14 cellular contexts compared by ENCODE assay signal in the genomic region with DNA sequence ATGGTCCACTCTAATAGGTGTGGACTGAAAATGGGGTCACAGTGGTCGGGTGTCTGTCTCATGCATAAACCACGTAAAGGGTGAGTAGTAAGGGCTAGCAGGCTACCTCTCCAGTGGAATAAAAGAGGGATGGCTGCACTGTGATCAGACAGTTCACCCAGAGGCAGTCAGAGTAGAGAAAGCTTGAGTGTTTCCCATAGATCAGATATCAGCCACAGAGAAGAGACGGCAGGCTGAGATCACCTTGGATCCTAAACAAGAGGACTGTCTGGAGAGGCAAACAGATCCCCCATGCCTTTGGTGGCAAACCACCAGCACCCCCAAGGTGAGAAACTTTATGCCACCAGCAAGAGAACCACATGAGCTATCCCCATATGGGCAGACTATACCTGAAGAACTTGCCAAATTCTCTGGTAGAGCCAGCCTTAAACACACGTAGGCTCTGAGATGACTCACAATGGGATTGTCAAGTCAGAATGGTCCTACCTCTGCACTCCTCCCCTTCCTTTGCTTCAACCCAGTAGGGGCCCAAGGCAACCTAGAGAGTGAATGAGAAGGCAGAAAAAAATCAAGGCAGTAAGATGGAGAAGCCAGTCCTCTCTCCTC.
A peak's percentile ranks its signal among the peaks of the same experiment; 100 is the strongest.
DNase-seq lines count a peak whose midpoint lies in the region; ATAC-seq, FAIRE-seq and TF ChIP-seq lines count a peak whose summit lies in the region.
"Had no signal": no experiment of that assay in that cellular context is flagged by ENCODE, and none has a peak within 500 bp of the region (broad histone marks: within the 10 kb centered on the region; RNA-seq: fewer than 3 reads in every experiment).

No MANE protein-coding gene starts in this region.

- no peaks in the 10 kb centered on the region for H3K27me3 Mint-ChIP-seq in activated T-helper 17 cell treated with anti-CD3 and anti-CD28 coated beads, Interleukin-2, amount 50 U/mL, for 72 hours

- peak overlapping the region; percentile 57 for H3K4me3 Mint-ChIP-seq in activated T-helper 17 cell treated with anti-CD3 and anti-CD28 coated beads, Interleukin-2, amount 50 U/mL, for 72 hours
- H3K4me3 Mint-ChIP-seq: brain had no signal

- ATAC-seq in activated T-helper 17 cell treated with anti-CD3 and anti-CD28 coated beads, Interleukin-2, amount 50 U/mL, for 72 hours (replicated peaks), result peak; percentile 98
- ATAC-seq: heart left ventricle, Panc1 had no signal

- intact Hi-C loops in dorsolateral prefrontal cortex (cut with DNase I), result no loop called here

- no peak overlapping the region for H3K4me3 ChIP-seq in dorsolateral prefrontal cortex
- H3K4me3 ChIP-seq: heart left ventricle had no signal

- H3K36me3 Mint-ChIP-seq in activated T-helper 17 cell treated with anti-CD3 and anti-CD28 coated beads, Interleukin-2, amount 50 U/mL, for 72 hours (ENCODE audit: low read depth), result no peaks in the 10 kb centered on the region
- H3K36me3 Mint-ChIP-seq: brain had no signal

- peak overlapping the region; percentile 63 for H3K27ac Mint-ChIP-seq in activated T-helper 17 cell treated with anti-CD3 and anti-CD28 coated beads, Interleukin-2, amount 50 U/mL, for 72 hours
- H3K27ac Mint-ChIP-seq: brain had no signal

- H3K4me1 Mint-ChIP-seq in activated T-helper 17 cell treated with anti-CD3 and anti-CD28 coated beads, Interleukin-2, amount 50 U/mL, for 72 hours, result peaks cover 54% of the 10 kb centered on the region

- peak; percentile 46 for FAIRE-seq in urothelium cell line (lab: Jason Lieb, UNC)
- FAIRE-seq: endothelial cell of umbilical vein, GM12892 had no signal

- H3K9me3 Mint-ChIP-seq in activated T-helper 17 cell treated with anti-CD3 and anti-CD28 coated beads, Interleukin-2, amount 50 U/mL, for 72 hours, result peaks cover 5% of the 10 kb centered on the region

- peak; percentile 46 for DNase-seq in stimulated activated CD4-positive, alpha-beta T cell treated with anti-CD3 and anti-CD28 coated beads, Interleukin-15, amount 100 ng/mL, for 24 hours
- no peak for DNase-seq in stimulated activated CD4-positive, alpha-beta T cell treated with anti-CD3 and anti-CD28 coated beads, Interleukin-12 subunit alpha, Interleukin-12 subunit beta, amount 100 ng/mL, for 4 hours
- DNase-seq in islet precursor cell (peak; percentile 67), urothelium cell line (ENCODE audit: low spot score) (no peak), iPS-NIHi11 (ENCODE audit: low spot score) (no peak), GM19240 (ENCODE audit: insufficient read length, low spot score) (no peak), dorsolateral prefrontal cortex (no peak)
- DNase-seq: DND-41, heart left ventricle had no signal

- TF ChIP-seq CTCF in dorsolateral prefrontal cortex (IDR thresholded peaks at IDR 0.05 in 54 of 56, conservative IDR thresholded peaks at IDR 0.05 in 2 of 56; ENCODE audit: low read depth in 1 of 56, partially characterized antibody in 56 of 56), result no peak

- H3K27me3 ChIP-seq in dorsolateral prefrontal cortex, result peaks cover 0 to 4% (median 0%) of the 10 kb centered on the region in 45 donors
- H3K27me3 ChIP-seq: heart left ventricle had no signal

- no peak overlapping the region for H3K27ac ChIP-seq in dorsolateral prefrontal cortex
- H3K27ac ChIP-seq: heart left ventricle had no signal

Comparison
In these comparisons a context has a peak if more than half of its experiments do, and no peak if none do; other contexts are left out.
1. DNase-seq: peak in stimulated activated CD4-positive, alpha-beta T cell treated with anti-CD3 and anti-CD28 coated beads, Interleukin-15, amount 100 ng/mL, for 24 hours (single experiment) and islet precursor cell (single experiment); none in stimulated activated CD4-positive, alpha-beta T cell treated with anti-CD3 and anti-CD28 coated beads, Interleukin-12 subunit alpha, Interleukin-12 subunit beta, amount 100 ng/mL, for 4 hours (single experiment), urothelium cell line (single experiment), iPS-NIHi11 (single experiment), GM19240 (single experiment) and dorsolateral prefrontal cortex (0 of 10).